2 cellular contexts compared by ENCODE assay signal in the genomic region with DNA sequence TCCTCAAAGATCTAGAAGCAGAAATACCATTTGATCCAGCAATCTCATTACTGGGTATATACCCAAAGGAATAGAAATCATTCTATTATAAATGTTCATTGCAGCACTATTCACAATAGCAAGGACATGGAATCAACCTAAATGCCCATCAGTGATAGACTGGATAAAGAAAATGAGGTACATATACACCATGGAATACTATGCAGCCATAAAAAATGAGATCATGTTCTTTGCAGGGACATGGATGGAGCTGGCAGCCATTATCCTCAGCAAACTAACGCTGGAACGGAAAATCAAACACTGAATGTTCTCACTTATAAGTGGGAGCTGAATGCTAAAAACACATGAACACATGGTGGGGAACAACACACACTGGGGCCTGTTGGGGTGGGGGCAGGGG. TPM values are rescaled to one million over a fixed set of nuclear protein-coding genes. Genes with fewer than 3 reads are reported as not detected.
"Had no signal": no experiment of that assay in that cellular context is flagged by ENCODE, and none has a peak within 500 bp of the region (broad histone marks: within the 10 kb centered on the region; RNA-seq: fewer than 3 reads in every experiment).

No MANE protein-coding gene starts in this region.

RNA-seq across cellular contexts. Expression of a gene that starts 44.6 kb away (rescaled TPM):
- total RNA-seq: G401, GM12878 had no signal
- polyA plus RNA-seq: GM12878 had no signal
